Comparison of ENCODE assay signal across 1 cellular context in the genomic region with DNA sequence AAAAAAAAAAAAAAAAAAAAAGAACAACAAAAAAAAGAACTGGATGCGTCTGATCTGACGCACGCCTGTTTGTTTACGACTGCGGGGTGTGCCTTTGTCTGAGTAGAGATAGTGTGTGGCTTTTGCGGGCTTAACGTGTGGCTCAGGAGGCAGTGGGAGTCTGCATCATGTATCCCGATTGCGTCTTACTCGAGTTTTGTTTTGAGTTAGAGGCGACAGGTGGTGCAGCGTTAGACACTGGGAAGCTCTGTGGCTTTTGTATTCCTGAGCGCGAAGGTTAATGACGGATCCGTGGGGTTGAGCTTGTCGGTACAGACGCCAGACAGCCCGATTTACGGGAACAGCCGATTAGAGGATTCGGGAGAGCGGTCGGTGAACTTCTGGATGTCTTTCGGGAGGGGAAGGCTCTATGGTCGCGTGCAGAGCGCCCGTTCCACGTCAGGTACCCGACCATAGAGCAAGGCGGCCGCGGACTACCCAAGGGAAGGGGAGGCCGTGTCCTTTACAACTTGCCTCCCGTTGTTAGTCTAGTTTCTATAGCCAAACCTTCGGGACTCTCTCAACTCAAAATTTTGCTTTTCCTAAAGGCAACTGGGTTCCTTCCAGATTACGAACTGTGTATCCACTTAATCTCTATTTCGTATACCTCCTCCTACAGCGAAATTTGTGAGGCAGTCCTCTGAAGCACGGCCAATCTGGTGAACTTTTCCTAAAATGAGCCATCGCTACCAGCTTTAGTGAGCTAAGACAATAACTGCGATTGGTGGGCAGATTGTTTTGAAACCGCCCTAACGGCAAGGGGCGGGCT.
TF ChIP-seq lines count a peak whose summit lies in the region.

No MANE protein-coding gene starts in this region.

TF ChIP-seq in GM12878, 131 proteins besides CTCF, POLR2A, EP300 and RAD21 (continued from another document and continues in another):
- TF ChIP-seq, protein P1, sequence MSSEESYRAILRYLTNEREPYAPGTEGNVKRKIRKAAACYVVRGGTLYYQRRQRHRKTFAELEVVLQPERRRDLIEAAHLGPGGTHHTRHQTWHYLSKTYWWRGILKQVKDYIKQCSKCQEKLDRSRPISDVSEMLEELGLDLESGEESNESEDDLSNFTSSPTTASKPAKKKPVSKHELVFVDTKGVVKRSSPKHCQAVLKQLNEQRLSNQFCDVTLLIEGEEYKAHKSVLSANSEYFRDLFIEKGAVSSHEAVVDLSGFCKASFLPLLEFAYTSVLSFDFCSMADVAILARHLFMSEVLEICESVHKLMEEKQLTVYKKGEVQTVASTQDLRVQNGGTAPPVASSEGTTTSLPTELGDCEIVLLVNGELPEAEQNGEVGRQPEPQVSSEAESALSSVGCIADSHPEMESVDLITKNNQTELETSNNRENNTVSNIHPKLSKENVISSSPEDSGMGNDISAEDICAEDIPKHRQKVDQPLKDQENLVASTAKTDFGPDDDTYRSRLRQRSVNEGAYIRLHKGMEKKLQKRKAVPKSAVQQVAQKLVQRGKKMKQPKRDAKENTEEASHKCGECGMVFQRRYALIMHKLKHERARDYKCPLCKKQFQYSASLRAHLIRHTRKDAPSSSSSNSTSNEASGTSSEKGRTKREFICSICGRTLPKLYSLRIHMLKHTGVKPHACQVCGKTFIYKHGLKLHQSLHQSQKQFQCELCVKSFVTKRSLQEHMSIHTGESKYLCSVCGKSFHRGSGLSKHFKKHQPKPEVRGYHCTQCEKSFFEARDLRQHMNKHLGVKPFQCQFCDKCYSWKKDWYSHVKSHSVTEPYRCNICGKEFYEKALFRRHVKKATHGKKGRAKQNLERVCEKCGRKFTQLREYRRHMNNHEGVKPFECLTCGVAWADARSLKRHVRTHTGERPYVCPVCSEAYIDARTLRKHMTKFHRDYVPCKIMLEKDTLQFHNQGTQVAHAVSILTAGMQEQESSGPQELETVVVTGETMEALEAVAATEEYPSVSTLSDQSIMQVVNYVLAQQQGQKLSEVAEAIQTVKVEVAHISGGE (CRISPR knock-in tag; IDR thresholded peaks at IDR 0.05), result no peak
- TF ChIP-seq EZH2 (IDR thresholded peaks at IDR 0.05; ENCODE audit: borderline replicate concordance, control insufficient read depth, low read depth, low read length), result no peak
- peak; percentile 93 for TF ChIP-seq CHD1 (IDR thresholded peaks at IDR 0.05; ENCODE audit: low read depth, low read length)
- TF ChIP-seq, protein P2, sequence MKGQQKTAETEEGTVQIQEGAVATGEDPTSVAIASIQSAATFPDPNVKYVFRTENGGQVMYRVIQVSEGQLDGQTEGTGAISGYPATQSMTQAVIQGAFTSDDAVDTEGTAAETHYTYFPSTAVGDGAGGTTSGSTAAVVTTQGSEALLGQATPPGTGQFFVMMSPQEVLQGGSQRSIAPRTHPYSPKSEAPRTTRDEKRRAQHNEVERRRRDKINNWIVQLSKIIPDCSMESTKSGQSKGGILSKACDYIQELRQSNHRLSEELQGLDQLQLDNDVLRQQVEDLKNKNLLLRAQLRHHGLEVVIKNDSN (IDR thresholded peaks at IDR 0.05; ENCODE audit: borderline replicate concordance, extremely low read length, insufficient read depth, low read depth, low read length), result no peak
- TF ChIP-seq, protein P3, sequence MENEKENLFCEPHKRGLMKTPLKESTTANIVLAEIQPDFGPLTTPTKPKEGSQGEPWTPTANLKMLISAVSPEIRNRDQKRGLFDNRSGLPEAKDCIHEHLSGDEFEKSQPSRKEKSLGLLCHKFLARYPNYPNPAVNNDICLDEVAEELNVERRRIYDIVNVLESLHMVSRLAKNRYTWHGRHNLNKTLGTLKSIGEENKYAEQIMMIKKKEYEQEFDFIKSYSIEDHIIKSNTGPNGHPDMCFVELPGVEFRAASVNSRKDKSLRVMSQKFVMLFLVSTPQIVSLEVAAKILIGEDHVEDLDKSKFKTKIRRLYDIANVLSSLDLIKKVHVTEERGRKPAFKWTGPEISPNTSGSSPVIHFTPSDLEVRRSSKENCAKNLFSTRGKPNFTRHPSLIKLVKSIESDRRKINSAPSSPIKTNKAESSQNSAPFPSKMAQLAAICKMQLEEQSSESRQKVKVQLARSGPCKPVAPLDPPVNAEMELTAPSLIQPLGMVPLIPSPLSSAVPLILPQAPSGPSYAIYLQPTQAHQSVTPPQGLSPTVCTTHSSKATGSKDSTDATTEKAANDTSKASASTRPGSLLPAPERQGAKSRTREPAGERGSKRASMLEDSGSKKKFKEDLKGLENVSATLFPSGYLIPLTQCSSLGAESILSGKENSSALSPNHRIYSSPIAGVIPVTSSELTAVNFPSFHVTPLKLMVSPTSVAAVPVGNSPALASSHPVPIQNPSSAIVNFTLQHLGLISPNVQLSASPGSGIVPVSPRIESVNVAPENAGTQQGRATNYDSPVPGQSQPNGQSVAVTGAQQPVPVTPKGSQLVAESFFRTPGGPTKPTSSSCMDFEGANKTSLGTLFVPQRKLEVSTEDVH (IDR thresholded peaks at IDR 0.05; ENCODE audit: low read depth, partially characterized antibody), result peak; percentile 46
- TF ChIP-seq MEF2A (IDR thresholded peaks at IDR 0.05; ENCODE audit: insufficient read depth, low read depth, low read length), result peak; percentile 25; the same call in 1 of the 2 replicates
- TF ChIP-seq SP1 (IDR thresholded peaks at IDR 0.05; ENCODE audit: low read depth, low read length), result peak; percentile 76
- TF ChIP-seq SREBF1 (IDR thresholded peaks at IDR 0.05; ENCODE audit: low read length), result peak; percentile 16; the same call in 1 of the 2 replicates
- no peak; the same call in 1 of the 2 replicates for TF ChIP-seq SIN3A (IDR thresholded peaks at IDR 0.05; ENCODE audit: low read depth, low read length)
- TF ChIP-seq, protein P4, sequence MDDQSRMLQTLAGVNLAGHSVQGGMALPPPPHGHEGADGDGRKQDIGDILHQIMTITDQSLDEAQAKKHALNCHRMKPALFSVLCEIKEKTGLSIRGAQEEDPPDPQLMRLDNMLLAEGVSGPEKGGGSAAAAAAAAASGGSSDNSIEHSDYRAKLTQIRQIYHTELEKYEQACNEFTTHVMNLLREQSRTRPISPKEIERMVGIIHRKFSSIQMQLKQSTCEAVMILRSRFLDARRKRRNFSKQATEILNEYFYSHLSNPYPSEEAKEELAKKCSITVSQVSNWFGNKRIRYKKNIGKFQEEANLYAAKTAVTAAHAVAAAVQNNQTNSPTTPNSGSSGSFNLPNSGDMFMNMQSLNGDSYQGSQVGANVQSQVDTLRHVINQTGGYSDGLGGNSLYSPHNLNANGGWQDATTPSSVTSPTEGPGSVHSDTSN (IDR thresholded peaks at IDR 0.05; ENCODE audit: insufficient replicate concordance, low read depth, low read length), result peak; percentile 13
- TF ChIP-seq SMAD5 (IDR thresholded peaks at IDR 0.05; ENCODE audit: low read depth), result 0 out of 2 replicates have a peak, but pooled peaks have one; percentile 27
- TF ChIP-seq, protein P5, sequence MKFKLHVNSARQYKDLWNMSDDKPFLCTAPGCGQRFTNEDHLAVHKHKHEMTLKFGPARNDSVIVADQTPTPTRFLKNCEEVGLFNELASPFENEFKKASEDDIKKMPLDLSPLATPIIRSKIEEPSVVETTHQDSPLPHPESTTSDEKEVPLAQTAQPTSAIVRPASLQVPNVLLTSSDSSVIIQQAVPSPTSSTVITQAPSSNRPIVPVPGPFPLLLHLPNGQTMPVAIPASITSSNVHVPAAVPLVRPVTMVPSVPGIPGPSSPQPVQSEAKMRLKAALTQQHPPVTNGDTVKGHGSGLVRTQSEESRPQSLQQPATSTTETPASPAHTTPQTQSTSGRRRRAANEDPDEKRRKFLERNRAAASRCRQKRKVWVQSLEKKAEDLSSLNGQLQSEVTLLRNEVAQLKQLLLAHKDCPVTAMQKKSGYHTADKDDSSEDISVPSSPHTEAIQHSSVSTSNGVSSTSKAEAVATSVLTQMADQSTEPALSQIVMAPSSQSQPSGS (IDR thresholded peaks at IDR 0.05; ENCODE audit: low read length), result 0 out of 2 replicates have a peak, but pooled peaks have one; percentile 53
- TF ChIP-seq, protein P6, sequence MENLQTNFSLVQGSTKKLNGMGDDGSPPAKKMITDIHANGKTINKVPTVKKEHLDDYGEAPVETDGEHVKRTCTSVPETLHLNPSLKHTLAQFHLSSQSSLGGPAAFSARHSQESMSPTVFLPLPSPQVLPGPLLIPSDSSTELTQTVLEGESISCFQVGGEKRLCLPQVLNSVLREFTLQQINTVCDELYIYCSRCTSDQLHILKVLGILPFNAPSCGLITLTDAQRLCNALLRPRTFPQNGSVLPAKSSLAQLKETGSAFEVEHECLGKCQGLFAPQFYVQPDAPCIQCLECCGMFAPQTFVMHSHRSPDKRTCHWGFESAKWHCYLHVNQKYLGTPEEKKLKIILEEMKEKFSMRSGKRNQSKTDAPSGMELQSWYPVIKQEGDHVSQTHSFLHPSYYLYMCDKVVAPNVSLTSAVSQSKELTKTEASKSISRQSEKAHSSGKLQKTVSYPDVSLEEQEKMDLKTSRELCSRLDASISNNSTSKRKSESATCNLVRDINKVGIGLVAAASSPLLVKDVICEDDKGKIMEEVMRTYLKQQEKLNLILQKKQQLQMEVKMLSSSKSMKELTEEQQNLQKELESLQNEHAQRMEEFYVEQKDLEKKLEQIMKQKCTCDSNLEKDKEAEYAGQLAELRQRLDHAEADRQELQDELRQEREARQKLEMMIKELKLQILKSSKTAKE (IDR thresholded peaks at IDR 0.05; ENCODE audit: low read depth, poor library complexity, severe bottlenecking), result no peak
- no peak for TF ChIP-seq RFX5 (IDR thresholded peaks at IDR 0.05; ENCODE audit: low read depth, low read length)
- TF ChIP-seq EED (IDR thresholded peaks at IDR 0.05; ENCODE audit: low read depth), result peak; percentile 96
- peak; percentile 84; the same call in 1 of the 2 replicates for TF ChIP-seq MTA2 (IDR thresholded peaks at IDR 0.05; ENCODE audit: low read depth)
- 0 out of 4 replicates have a peak, but pooled peaks of 1 of the 2 experiments have one; percentile 12 for TF ChIP-seq SRF (IDR thresholded peaks at IDR 0.05; ENCODE audit: low read depth in 2 of 2, low read length in 2 of 2)
- TF ChIP-seq EGR1 (IDR thresholded peaks at IDR 0.05; ENCODE audit: borderline replicate concordance in 1 of 2, low read depth in 2 of 2, low read length in 2 of 2), result peak; percentile 26 to 60; a peak in 2 of 3 replicates
- TF ChIP-seq, protein P7, sequence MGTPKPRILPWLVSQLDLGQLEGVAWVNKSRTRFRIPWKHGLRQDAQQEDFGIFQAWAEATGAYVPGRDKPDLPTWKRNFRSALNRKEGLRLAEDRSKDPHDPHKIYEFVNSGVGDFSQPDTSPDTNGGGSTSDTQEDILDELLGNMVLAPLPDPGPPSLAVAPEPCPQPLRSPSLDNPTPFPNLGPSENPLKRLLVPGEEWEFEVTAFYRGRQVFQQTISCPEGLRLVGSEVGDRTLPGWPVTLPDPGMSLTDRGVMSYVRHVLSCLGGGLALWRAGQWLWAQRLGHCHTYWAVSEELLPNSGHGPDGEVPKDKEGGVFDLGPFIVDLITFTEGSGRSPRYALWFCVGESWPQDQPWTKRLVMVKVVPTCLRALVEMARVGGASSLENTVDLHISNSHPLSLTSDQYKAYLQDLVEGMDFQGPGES (IDR thresholded peaks at IDR 0.05), result no peak
- TF ChIP-seq, protein P8, sequence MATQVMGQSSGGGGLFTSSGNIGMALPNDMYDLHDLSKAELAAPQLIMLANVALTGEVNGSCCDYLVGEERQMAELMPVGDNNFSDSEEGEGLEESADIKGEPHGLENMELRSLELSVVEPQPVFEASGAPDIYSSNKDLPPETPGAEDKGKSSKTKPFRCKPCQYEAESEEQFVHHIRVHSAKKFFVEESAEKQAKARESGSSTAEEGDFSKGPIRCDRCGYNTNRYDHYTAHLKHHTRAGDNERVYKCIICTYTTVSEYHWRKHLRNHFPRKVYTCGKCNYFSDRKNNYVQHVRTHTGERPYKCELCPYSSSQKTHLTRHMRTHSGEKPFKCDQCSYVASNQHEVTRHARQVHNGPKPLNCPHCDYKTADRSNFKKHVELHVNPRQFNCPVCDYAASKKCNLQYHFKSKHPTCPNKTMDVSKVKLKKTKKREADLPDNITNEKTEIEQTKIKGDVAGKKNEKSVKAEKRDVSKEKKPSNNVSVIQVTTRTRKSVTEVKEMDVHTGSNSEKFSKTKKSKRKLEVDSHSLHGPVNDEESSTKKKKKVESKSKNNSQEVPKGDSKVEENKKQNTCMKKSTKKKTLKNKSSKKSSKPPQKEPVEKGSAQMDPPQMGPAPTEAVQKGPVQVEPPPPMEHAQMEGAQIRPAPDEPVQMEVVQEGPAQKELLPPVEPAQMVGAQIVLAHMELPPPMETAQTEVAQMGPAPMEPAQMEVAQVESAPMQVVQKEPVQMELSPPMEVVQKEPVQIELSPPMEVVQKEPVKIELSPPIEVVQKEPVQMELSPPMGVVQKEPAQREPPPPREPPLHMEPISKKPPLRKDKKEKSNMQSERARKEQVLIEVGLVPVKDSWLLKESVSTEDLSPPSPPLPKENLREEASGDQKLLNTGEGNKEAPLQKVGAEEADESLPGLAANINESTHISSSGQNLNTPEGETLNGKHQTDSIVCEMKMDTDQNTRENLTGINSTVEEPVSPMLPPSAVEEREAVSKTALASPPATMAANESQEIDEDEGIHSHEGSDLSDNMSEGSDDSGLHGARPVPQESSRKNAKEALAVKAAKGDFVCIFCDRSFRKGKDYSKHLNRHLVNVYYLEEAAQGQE (IDR thresholded peaks at IDR 0.05; ENCODE audit: low read depth, low read length), result no peak
- peak; percentile 32; the same call in 1 of the 2 replicates for TF ChIP-seq GATAD2B (conservative IDR thresholded peaks at IDR 0.05; ENCODE audit: low read depth)
- no peak for TF ChIP-seq ZNF622 (IDR thresholded peaks at IDR 0.05)
- no peak for TF ChIP-seq KAT2A (conservative IDR thresholded peaks at IDR 0.05; ENCODE audit: control insufficient read depth, low read depth, low read length)
- no peak for TF ChIP-seq ZZZ3 (IDR thresholded peaks at IDR 0.05; ENCODE audit: control insufficient read depth, insufficient read length, low read depth)
- no peak for TF ChIP-seq CBX5 (IDR thresholded peaks at IDR 0.05; ENCODE audit: low read depth)
- TF ChIP-seq ASH2L (IDR thresholded peaks at IDR 0.05; ENCODE audit: borderline replicate concordance, low read depth), result no peak
- TF ChIP-seq SREBF2 (IDR thresholded peaks at IDR 0.05; ENCODE audit: low read length), result peak; percentile 81
- peak; percentile 75; the same call in 1 of the 2 replicates for TF ChIP-seq CREB1 (IDR thresholded peaks at IDR 0.05; ENCODE audit: low read depth)
- TF ChIP-seq, protein P9, sequence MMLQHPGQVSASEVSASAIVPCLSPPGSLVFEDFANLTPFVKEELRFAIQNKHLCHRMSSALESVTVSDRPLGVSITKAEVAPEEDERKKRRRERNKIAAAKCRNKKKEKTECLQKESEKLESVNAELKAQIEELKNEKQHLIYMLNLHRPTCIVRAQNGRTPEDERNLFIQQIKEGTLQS (IDR thresholded peaks at IDR 0.05; ENCODE audit: borderline replicate concordance, extremely low read depth, low read depth, low read length), result no peak
- TF ChIP-seq SUZ12 (IDR thresholded peaks at IDR 0.05; ENCODE audit: unreplicated experiment), result no peak
- TF ChIP-seq TCF12 (IDR thresholded peaks at IDR 0.05; ENCODE audit: low read depth, low read length), result peak; percentile 98
- TF ChIP-seq POU2F2 (IDR thresholded peaks at IDR 0.05; ENCODE audit: borderline replicate concordance, low read depth, low read length), result peak; percentile 89
- no peak for TF ChIP-seq NFYA (IDR thresholded peaks at IDR 0.05; ENCODE audit: borderline replicate concordance, low read depth, low read length)
- TF ChIP-seq, protein P10, sequence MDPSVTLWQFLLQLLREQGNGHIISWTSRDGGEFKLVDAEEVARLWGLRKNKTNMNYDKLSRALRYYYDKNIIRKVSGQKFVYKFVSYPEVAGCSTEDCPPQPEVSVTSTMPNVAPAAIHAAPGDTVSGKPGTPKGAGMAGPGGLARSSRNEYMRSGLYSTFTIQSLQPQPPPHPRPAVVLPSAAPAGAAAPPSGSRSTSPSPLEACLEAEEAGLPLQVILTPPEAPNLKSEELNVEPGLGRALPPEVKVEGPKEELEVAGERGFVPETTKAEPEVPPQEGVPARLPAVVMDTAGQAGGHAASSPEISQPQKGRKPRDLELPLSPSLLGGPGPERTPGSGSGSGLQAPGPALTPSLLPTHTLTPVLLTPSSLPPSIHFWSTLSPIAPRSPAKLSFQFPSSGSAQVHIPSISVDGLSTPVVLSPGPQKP (IDR thresholded peaks at IDR 0.05; ENCODE audit: low read depth, low read length), result no peak; the same call in 1 of the 2 replicates
- TF ChIP-seq CREM (IDR thresholded peaks at IDR 0.05; ENCODE audit: low read depth), result peak; percentile 94
